Comparison of ENCODE assay signal across 12 cellular contexts in the genomic region with DNA sequence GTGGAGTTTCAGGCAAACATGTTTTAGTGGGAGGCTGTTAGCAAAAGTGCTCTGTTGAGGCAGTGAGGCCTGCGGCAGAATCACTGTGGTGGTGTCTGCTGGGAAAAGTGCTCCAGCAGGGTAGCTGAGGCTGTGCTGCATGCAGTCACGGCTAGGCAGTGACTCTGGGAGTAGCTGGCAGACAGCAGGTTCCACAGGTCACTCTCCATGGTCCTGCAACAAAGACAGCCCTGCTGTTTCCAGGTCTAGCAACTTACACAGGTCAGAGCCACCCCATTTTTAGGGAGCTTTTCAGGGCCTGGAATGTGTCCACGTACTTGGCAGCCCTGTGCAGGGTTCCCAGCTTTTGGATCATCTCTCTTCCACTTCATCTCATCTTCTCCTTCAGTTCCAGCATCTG.
DNase-seq lines count a peak whose midpoint lies in the region; ATAC-seq and TF ChIP-seq lines count a peak whose summit lies in the region.
"Had no signal": no experiment of that assay in that cellular context is flagged by ENCODE, and none has a peak within 500 bp of the region (broad histone marks: within the 10 kb centered on the region; RNA-seq: fewer than 3 reads in every experiment).

No MANE protein-coding gene starts in this region.

- H3K9me3 ChIP-seq in tibial artery = peaks cover 2 to 17% (median 5%) of the 10 kb centered on the region in 3 donors

- no peak for ATAC-seq in HG03175 (IDR thresholded peaks at IDR 0.05; ENCODE audit: unreplicated experiment)
- ATAC-seq in GM18505 (IDR thresholded peaks at IDR 0.05; ENCODE audit: unreplicated experiment) = no peak

- peaks cover 0 to 6% (median 6%) of the 10 kb centered on the region in 3 donors for H3K36me3 ChIP-seq in tibial artery

- intact Hi-C loops in tibial artery (cut with DNase I; ENCODE audit: low total_unique reads) = no loop called here

- TF ChIP-seq CTCF in astrocyte of the spinal cord (IDR thresholded peaks at IDR 0.05; ENCODE audit: low read depth, low read length) (no peak), tibial artery (IDR thresholded peaks at IDR 0.05) (no peak)

- TF ChIP-seq POLR2A in GM18505 (IDR thresholded peaks at IDR 0.05; ENCODE audit: borderline replicate concordance, extremely low read depth, insufficient read depth, insufficient read length) = no peak

- no peaks in the 10 kb centered on the region for H3K4me1 ChIP-seq in tibial artery

- H3K4me3 ChIP-seq in astrocyte of the spinal cord (ENCODE audit: low read depth, low read length) = no peak overlapping the region
- no peak overlapping the region for H3K4me3 ChIP-seq in tibial artery
- H3K4me3 ChIP-seq: PC-9 had no signal

- DNase-seq in A172 (ENCODE audit: low spot score) (peak; percentile 12), HK-2 (ENCODE audit: unreplicated experiment) (peak; percentile 9), astrocyte of the spinal cord (ENCODE audit: low read depth, low spot score) (peak; percentile 27), iris pigment epithelial cell (ENCODE audit: low read depth) (peak; percentile 14), NCI-H1105 (lab: John Stamatoyannopoulos, UW) (no peak), tibial artery (no peak)
- DNase-seq: HCEC 1CT, NCI-H1694, PC-9, substantia nigra had no signal

- H3K27me3 ChIP-seq in tibial artery = no peaks in the 10 kb centered on the region

- in situ Hi-C loops in astrocyte of the spinal cord (cut with HindIII; ENCODE audit: low sequenced_read_pairs) = no loop called here

- H3K27ac ChIP-seq in tibial artery = no peak overlapping the region
- H3K27ac ChIP-seq: PC-9 had no signal

Comparison
In these comparisons a context has a peak if more than half of its experiments do, and no peak if none do; other contexts are left out.
1. DNase-seq: peak in A172 (single experiment), HK-2 (single experiment), astrocyte of the spinal cord (single experiment) and iris pigment epithelial cell (single experiment); none in NCI-H1105 (single experiment) and tibial artery (0 of 2).